In genomic region chr20:60636417-60636816, GRCh38 we compare ENCODE assay signal across 34 cellular contexts.
"Had no signal": no experiment of that assay in that cellular context is flagged by ENCODE, and none has a peak within 500 bp of the region (broad histone marks: within the 10 kb centered on the region; RNA-seq: fewer than 3 reads in every experiment).

No MANE protein-coding gene starts in this region.

- DNase-seq: Karpas-422, Kasumi-1, MG63, MM.1S, MV-4-11, NCI-H1048, NCI-H1092, NCI-H1092 treated with DMSO at 0.1 percent for 48 hours, NCI-H1105, NCI-H1105 treated with DMSO at 0.1 percent for 48 hours, NCI-H1417, NCI-H1417 treated with DMSO at 0.1 percent for 48 hours, NCI-H1436, NCI-H1436 treated with DMSO at 0.1 percent for 48 hours, NCI-H146, NCI-H1694, NCI-H1694 treated with DMSO at 0.1 percent for 48 hours, NCI-H187, NCI-H187 treated with DMSO at 0.1 percent for 48 hours, NCI-H1930, NCI-H2029, NCI-H2029 treated with DMSO at 0.1 percent for 48 hours, NCI-H2081, NCI-H2081 treated with DMSO at 0.1 percent for 48 hours, NCI-H2107, NCI-H2171, NCI-H2171 treated with DMSO at 0.1 percent for 48 hours, NCI-H2227 treated with DMSO at 0.1 percent for 48 hours, NCI-H226, NCI-H345, NCI-H446, NCI-H446 treated with DMSO at 0.1 percent for 48 hours, NCI-H510A, NCI-H510A treated with DMSO at 0.1 percent for 48 hours had no signal

- H3K9me3 ChIP-seq: MG63 had no signal

- H3K4me3 ChIP-seq: MG63 had no signal

- H3K36me3 ChIP-seq: MG63 had no signal
